8 cellular contexts compared by ENCODE assay signal in genomic region chr1:170073893-170074249, GRCh38. TPM values are rescaled to one million over a fixed set of nuclear protein-coding genes. Genes with fewer than 3 reads are reported as not detected.
A peak's percentile ranks its signal among the peaks of the same experiment; 100 is the strongest.
DNase-seq lines count a peak whose midpoint lies in the region; TF ChIP-seq lines count a peak whose summit lies in the region.

No MANE protein-coding gene starts in this region.

- peaks cover 4% of the 10 kb centered on the region for H3K27me3 Mint-ChIP-seq in T-helper 2 cell treated with Interferon-gamma antibody and Interleukin-4, amounts not matched to agents 5 μg/mL and 100 μg/mL, for 36 hours (ENCODE audit: low read depth)

- peak overlapping the region; percentile 99 for H3K27ac Mint-ChIP-seq in T-helper 2 cell treated with Interferon-gamma antibody and Interleukin-4, amounts not matched to agents 5 μg/mL and 100 μg/mL, for 36 hours

- H3K9ac ChIP-seq in adipocyte (ENCODE audit: low read length), result peak overlapping the region; percentile 91

- H3K4me1 Mint-ChIP-seq in T-helper 2 cell treated with Interferon-gamma antibody and Interleukin-4, amounts not matched to agents 5 μg/mL and 100 μg/mL, for 36 hours (ENCODE audit: low read depth), result peaks cover 46% of the 10 kb centered on the region

- H3K4me3 ChIP-seq in adipocyte (ENCODE audit: low read length) (peak overlapping the region; percentile 96), testis (peak overlapping the region; percentile 73 to 82)

- no peaks in the 10 kb centered on the region for H3K36me3 ChIP-seq in adipocyte (ENCODE audit: control insufficient read depth, insufficient read depth, low read length, severe bottlenecking)
- no peaks in the 10 kb centered on the region for H3K36me3 ChIP-seq in testis (ENCODE audit: low read depth, missing control alignments)

- no peak for TF ChIP-seq POLR2A in testis (IDR thresholded peaks at IDR 0.05)

- 6 to 8% methylated on average over 8 of the region's 8 CpGs for WGBS in testis, 2 donors

- H3K9me3 ChIP-seq in adipocyte (ENCODE audit: control insufficient read depth, low read length), result peaks cover 3% of the 10 kb centered on the region
- H3K9me3 ChIP-seq in testis, result no peaks in the 10 kb centered on the region

- H3K27me3 ChIP-seq in adipocyte (replicated peaks; ENCODE audit: control insufficient read depth, insufficient read depth, low read length), result no peaks in the 10 kb centered on the region
- no peaks in the 10 kb centered on the region for H3K27me3 ChIP-seq in layer of hippocampus (ENCODE audit: control insufficient read depth, insufficient read depth, low read length)
- no peaks in the 10 kb centered on the region for H3K27me3 ChIP-seq in testis

- DNase-seq in T-helper 2 cell treated with Interferon-gamma antibody and Interleukin-4, amounts not matched to agents 5 μg/mL and 100 μg/mL, for 36 hours (ENCODE audit: low spot score), result no peak
- DNase-seq in T-helper 2 cell, result no peak
- DNase-seq in adipocyte (ENCODE audit: low read depth), result no peak
- DNase-seq in testis, result no peak
- DNase-seq in NCI-H526 treated with DMSO at 0.1 percent for 48 hours (lab: John Stamatoyannopoulos, UW), result no peak
- no peak for DNase-seq in activated CD4-positive, alpha-beta T cell treated with anti-CD3 and anti-CD28 coated beads, Interleukin-2, amount 50 U/mL, for 1 hour
- no peak for DNase-seq in islet precursor cell

- H3K4me3 Mint-ChIP-seq in T-helper 2 cell treated with Interferon-gamma antibody and Interleukin-4, amounts not matched to agents 5 μg/mL and 100 μg/mL, for 36 hours, result peak overlapping the region; percentile 98

- peaks cover 5% of the 10 kb centered on the region for H3K36me3 Mint-ChIP-seq in T-helper 2 cell treated with Interferon-gamma antibody and Interleukin-4, amounts not matched to agents 5 μg/mL and 100 μg/mL, for 36 hours (ENCODE audit: low read depth)

- peaks cover 19% of the 10 kb centered on the region for H3K4me1 ChIP-seq in adipocyte (ENCODE audit: control insufficient read depth, insufficient read depth, low read length)
- H3K4me1 ChIP-seq in testis, result peaks cover 6% of the 10 kb centered on the region

- intact Hi-C loops in testis (cut with DNase I; ENCODE audit: low total_unique reads), result no loop called here

- peaks cover 15% of the 10 kb centered on the region for H3K9me3 Mint-ChIP-seq in T-helper 2 cell treated with Interferon-gamma antibody and Interleukin-4, amounts not matched to agents 5 μg/mL and 100 μg/mL, for 36 hours

- H3K27ac ChIP-seq in layer of hippocampus (ENCODE audit: low read depth, low read length) (peak overlapping the region; percentile 69), testis (peak overlapping the region; percentile 69 to 88)

- no peak for TF ChIP-seq CTCF in testis (IDR thresholded peaks at IDR 0.05)

RNA-seq across cellular contexts. Expression of gene KIFAP3, which starts 0.6 kb away (rescaled TPM):
- total RNA-seq in testis, result 10 to 100 TPM; 52.9 to 80.8 TPM
- 60.6 TPM for polyA plus RNA-seq in testis (ENCODE audit: insufficient read depth, low read depth, low replicate concordance)
